Comparison of ENCODE assay signal across 8 cellular contexts in the genomic region with DNA sequence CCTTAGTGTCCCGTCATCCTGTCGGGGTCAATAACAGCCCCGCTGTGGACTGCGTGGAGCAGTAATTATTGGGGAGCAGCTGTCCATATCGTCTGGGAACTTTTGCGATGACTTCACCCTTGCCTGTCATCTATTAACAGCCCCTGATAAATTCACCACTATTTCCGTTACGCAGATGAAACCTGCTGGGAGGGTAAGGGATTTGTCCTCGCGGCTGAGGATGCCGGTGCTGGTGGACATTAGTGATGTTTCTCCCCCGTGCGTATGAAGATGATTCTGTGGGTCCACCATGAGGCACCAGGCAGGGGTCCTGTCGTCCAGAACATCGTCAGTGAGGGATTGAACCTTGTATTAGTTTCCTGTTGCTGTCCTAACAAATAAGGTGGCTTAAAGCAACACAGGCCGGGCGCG. TPM values are rescaled to one million over a fixed set of nuclear protein-coding genes. Genes with fewer than 3 reads are reported as not detected.
DNase-seq lines count a peak whose midpoint lies in the region; ATAC-seq, FAIRE-seq and TF ChIP-seq lines count a peak whose summit lies in the region.

No MANE protein-coding gene starts in this region.

- no peaks in the 10 kb centered on the region for H3K27me3 ChIP-seq in Caco-2 (replicated peaks; ENCODE audit: control insufficient read depth, insufficient read depth, low read length)
- H3K27me3 ChIP-seq in OCI-LY1 (ENCODE audit: insufficient read depth, low read length), result no peaks in the 10 kb centered on the region
- no peaks in the 10 kb centered on the region for H3K27me3 ChIP-seq in endodermal cell (ENCODE audit: control insufficient read depth, insufficient read depth, low read length, poor library complexity, severe bottlenecking)
- no peaks in the 10 kb centered on the region for H3K27me3 ChIP-seq in pancreas

- H3K9ac ChIP-seq in OCI-LY1 (ENCODE audit: low read length), result no peak overlapping the region
- peak overlapping the region; percentile 47 for H3K9ac ChIP-seq in endodermal cell (ENCODE audit: extremely low read depth, low read length, poor library complexity, severe bottlenecking)

- WGBS in endodermal cell (ENCODE audit: insufficient coverage in 1 of 2, insufficient read length in 1 of 2), 2 experiments, result 80 to 84% methylated on average over 14 to 18 of the region's 18 CpGs
- 57 to 61% methylated on average over 18 of the region's 18 CpGs for WGBS in pancreas, 2 donors

- H4K20me1 ChIP-seq in OCI-LY1 (ENCODE audit: insufficient read depth, low read length), result no peaks in the 10 kb centered on the region

- H3K27ac Mint-ChIP-seq in Caco-2 (ENCODE audit: unreplicated experiment) (no peak overlapping the region), endodermal cell (peak overlapping the region; percentile 66)

- H3K9me3 Mint-ChIP-seq in Caco-2 (ENCODE audit: unreplicated experiment) (peaks cover 8% of the 10 kb centered on the region), endodermal cell (peaks cover 10% of the 10 kb centered on the region)

- intact Hi-C loops in Caco-2 (cut with micrococcal nuclease; ENCODE audit: unreplicated experiment), result no loop called here
- intact Hi-C loops in pancreas (cut with DNase I), result no loop called here

- H3K36me3 ChIP-seq in Caco-2 (ENCODE audit: control insufficient read depth, insufficient read depth, low read length) (no peaks in the 10 kb centered on the region), OCI-LY1 (ENCODE audit: insufficient read depth, low read length) (no peaks in the 10 kb centered on the region; the same call in 1 of the 2 replicates), endodermal cell (ENCODE audit: control insufficient read depth, insufficient read depth, low read length) (no peaks in the 10 kb centered on the region), pancreas (no peaks in the 10 kb centered on the region)

- H3K4me1 Mint-ChIP-seq in Caco-2 (ENCODE audit: low read depth, unreplicated experiment), result no peaks in the 10 kb centered on the region
- peaks cover 6% of the 10 kb centered on the region for H3K4me1 Mint-ChIP-seq in endodermal cell

- H3K9me2 ChIP-seq in OCI-LY1 (ENCODE audit: low read depth, low read length), result no peaks in the 10 kb centered on the region

- no peaks in the 10 kb centered on the region for H3K4me1 ChIP-seq in Caco-2
- H3K4me1 ChIP-seq in OCI-LY1 (ENCODE audit: insufficient read depth, low read length, severe bottlenecking), result peaks cover 5% of the 10 kb centered on the region
- H3K4me1 ChIP-seq in endodermal cell (ENCODE audit: control insufficient read depth, insufficient read depth, low read length), result no peaks in the 10 kb centered on the region
- H3K4me1 ChIP-seq in pancreas, result peaks cover 0 to 8% (median 0%) of the 10 kb centered on the region in 3 donors

- DNase-seq in Caco-2, result no peak
- no peak for DNase-seq in endodermal cell
- no peak for DNase-seq in pancreas
- no peak for DNase-seq in germinal center (ENCODE audit: low spot score)

- no peak overlapping the region for H2AFZ ChIP-seq in OCI-LY1 (ENCODE audit: low read length)

- H3F3A ChIP-seq in OCI-LY1 (ENCODE audit: insufficient read depth, low read length), result no peaks in the 10 kb centered on the region

- TF ChIP-seq CTCF in Caco-2 (IDR thresholded peaks at IDR 0.05; ENCODE audit: insufficient read depth in 1 of 2, low read depth in 1 of 2, low read length in 1 of 2, severe bottlenecking in 1 of 2, unreplicated experiment in 1 of 2) (no peak), OCI-LY1 (IDR thresholded peaks at IDR 0.05; ENCODE audit: low read length) (no peak), endodermal cell (conservative IDR thresholded peaks at IDR 0.05) (no peak), pancreas (IDR thresholded peaks at IDR 0.05) (no peak)

- no peaks in the 10 kb centered on the region for H3K27me3 Mint-ChIP-seq in Caco-2 (ENCODE audit: insufficient read depth, unreplicated experiment)
- peaks cover 13% of the 10 kb centered on the region for H3K27me3 Mint-ChIP-seq in endodermal cell (ENCODE audit: insufficient read depth)

- H3K9me3 ChIP-seq in Caco-2 (peaks cover 16% of the 10 kb centered on the region), OCI-LY1 (ENCODE audit: low read length) (peaks cover 9% of the 10 kb centered on the region), endodermal cell (ENCODE audit: control insufficient read depth, low read length) (peaks cover 7% of the 10 kb centered on the region), pancreas (no peaks in the 10 kb centered on the region)

- H3K36me3 Mint-ChIP-seq in Caco-2 (ENCODE audit: insufficient read depth, unreplicated experiment), result no peaks in the 10 kb centered on the region
- no peaks in the 10 kb centered on the region for H3K36me3 Mint-ChIP-seq in endodermal cell (ENCODE audit: low read depth)

- peak overlapping the region; percentile 71 for H3K4me2 ChIP-seq in OCI-LY1 (ENCODE audit: low read length)

- BruUV-seq in Caco-2 (replicated peaks; lab: Mats Ljungman, UMichigan), result no TSS peak

- H3K4me3 Mint-ChIP-seq in Caco-2 (ENCODE audit: unreplicated experiment), result peak overlapping the region; percentile 80
- peak overlapping the region; percentile 72 for H3K4me3 Mint-ChIP-seq in endodermal cell

- ATAC-seq in pancreas (no peak), HG03469 (IDR thresholded peaks at IDR 0.05; ENCODE audit: unreplicated experiment) (no peak), GM21367 (IDR thresholded peaks at IDR 0.05; ENCODE audit: unreplicated experiment) (no peak), GM21737 (IDR thresholded peaks at IDR 0.05; ENCODE audit: unreplicated experiment) (no peak)

- no peaks in the 10 kb centered on the region for H3K79me2 ChIP-seq in OCI-LY1 (ENCODE audit: insufficient read depth, low read length)

- no peak for FAIRE-seq in pancreas (lab: Jason Lieb, UNC)

- CTCF ChIA-PET in Caco-2 (lab: Charles Lee), result interaction anchor here (0.6 to 2.6 kb wide), 4 partner anchors 23 to 1406 kb away, joined by 3 to 16 read pairs (median 6); no protein-coding TSS in a partner anchor

- H3K27ac ChIP-seq in OCI-LY1 (ENCODE audit: low read depth, low read length, poor library complexity, severe bottlenecking) (no peak overlapping the region), endodermal cell (ENCODE audit: low read depth, low read length) (no peak overlapping the region), pancreas (peak overlapping the region in 2 of 4 donors; percentile 90 to 91)

- POLR2A ChIA-PET in Caco-2 (lab: Charles Lee), result interaction anchor here (1.8 kb wide), 1 partner anchor 15 kb away, joined by 5 read pairs; no protein-coding TSS in a partner anchor

- peak overlapping the region; percentile 73 for H3K4me3 ChIP-seq in Caco-2 (ENCODE audit: low read depth, low read length)
- H3K4me3 ChIP-seq in OCI-LY1 (ENCODE audit: low read depth, low read length, poor library complexity, severe bottlenecking), result peak overlapping the region; percentile 68
- peak overlapping the region; percentile 91 for H3K4me3 ChIP-seq in endodermal cell (ENCODE audit: low read length)
- peak overlapping the region in 3 of 4 donors; percentile 69 to 76 (median 72) for H3K4me3 ChIP-seq in pancreas

RNA-seq across cellular contexts. Expression of a gene that starts 1.0 kb away (rescaled TPM):
- total RNA-seq in Caco-2 (2022) (26.0 and 28.7 TPM in 2 replicates), endodermal cell (10 to 100 TPM; 30.9 to 35.5 TPM), pancreas (10 to 100 TPM in 1 of 6 donors, 1 to 10 TPM in 5; 5.8 to 10.1 (median 7.7) TPM)
- 17.2 TPM for polyA plus RNA-seq in endodermal cell (2013, experiment 1 of 2)
- polyA plus RNA-seq in endodermal cell (2013, experiment 2 of 2), result 16.3 TPM
- polyA plus RNA-seq in pancreas, result 10 to 100 TPM; 18.2 to 26.1 TPM

RNA-seq across cellular contexts. Expression of a gene that starts 26.1 kb away (rescaled TPM):
- total RNA-seq in Caco-2 (2022) (131 TPM in 2 replicates), endodermal cell (1 to 10 TPM; 5.0 to 6.2 TPM), pancreas (10 to 100 TPM in 3 of 6 donors, 1 to 10 TPM in 3; 8.4 to 28.5 (median 13.1) TPM)
- polyA plus RNA-seq in endodermal cell (2013, experiment 1 of 2), result 0.57 TPM
- polyA plus RNA-seq in endodermal cell (2013, experiment 2 of 2), result not detected
- 10 to 100 TPM; 48.7 to 59.5 TPM for polyA plus RNA-seq in pancreas

RNA-seq across cellular contexts. Expression of a gene that starts 27.7 kb away (rescaled TPM):
- total RNA-seq in Caco-2 (2022) (23.3 and 27.9 TPM in 2 replicates), endodermal cell (10 to 100 TPM; 20.5 to 33.6 TPM), pancreas (10 to 100 TPM; 11.5 to 18.6 (median 14.9) TPM)
- polyA plus RNA-seq in endodermal cell (2013, experiment 1 of 2), result 16.4 TPM
- polyA plus RNA-seq in endodermal cell (2013, experiment 2 of 2), result 17.2 TPM
- polyA plus RNA-seq in pancreas, result 10 to 100 TPM; 31.5 to 40.4 TPM

RNA-seq across cellular contexts. Expression of a gene that starts 53.9 kb away (rescaled TPM):
- total RNA-seq in Caco-2 (2022) (0.34 TPM in 1 of 2 replicates, not detected in the other), endodermal cell (not detected), pancreas (1 to 10 TPM in 1 of 6 donors, under 1 TPM in 5; 0.43 to 1.5 (median 0.80) TPM)
- not detected for polyA plus RNA-seq in endodermal cell (2013, experiment 1 of 2)
- polyA plus RNA-seq in endodermal cell (2013, experiment 2 of 2), result not detected
- 1 to 10 TPM in 1 of 2 donors, under 1 TPM in 1; 0.65 to 1.7 TPM for polyA plus RNA-seq in pancreas
